ENCODE assay signal across 10 cellular contexts in the genomic region with DNA sequence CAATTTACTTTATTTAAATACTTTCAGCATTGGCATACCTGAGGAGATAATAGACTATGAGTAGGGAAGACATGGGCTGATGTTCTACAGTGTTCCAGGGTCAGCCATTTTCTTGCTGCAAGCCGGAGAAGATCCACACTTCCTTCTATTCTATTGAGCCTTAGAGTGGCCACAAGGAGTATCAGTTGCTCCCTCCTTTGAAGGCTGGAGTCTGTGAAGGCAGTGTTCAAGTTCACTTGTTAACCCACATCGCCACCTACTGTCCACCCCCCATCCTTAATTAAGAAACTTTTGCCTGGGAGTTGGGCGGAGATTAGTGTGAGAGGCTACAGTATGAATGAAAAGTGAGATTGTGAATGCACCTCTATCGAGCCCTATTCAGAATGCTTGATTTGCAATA.
A peak's percentile ranks its signal among the peaks of the same experiment; 100 is the strongest.
DNase-seq lines count a peak whose midpoint lies in the region; ATAC-seq and TF ChIP-seq lines count a peak whose summit lies in the region.
"Had no signal": no experiment of that assay in that cellular context is flagged by ENCODE, and none has a peak within 500 bp of the region (broad histone marks: within the 10 kb centered on the region; RNA-seq: fewer than 3 reads in every experiment).

No MANE protein-coding gene starts in this region.

- H3K27ac ChIP-seq in brain microvascular endothelial cell (no peak overlapping the region), liver (ENCODE audit: low read depth in 1 of 2, low read length in 2 of 2) (no peak overlapping the region), tibial artery (no peak overlapping the region)
- H3K27ac ChIP-seq: skin epidermis had no signal

- H3K4me3 Mint-ChIP-seq in Calu3 (ENCODE audit: low read depth, unreplicated experiment) = no peak overlapping the region
- H3K4me3 Mint-ChIP-seq: T-helper 1 cell treated with Interleukin-12 subunit alpha and Interleukin-12 subunit beta and Interleukin-4 antibody, amounts not matched to agents 30 μg/mL and 1 μg/mL, for 36 hours had no signal

- no peaks in the 10 kb centered on the region for H3K36me3 Mint-ChIP-seq in Calu3 (ENCODE audit: insufficient read depth, unreplicated experiment)

- intact Hi-C loops in Calu3 (cut with micrococcal nuclease; ENCODE audit: unreplicated experiment) (loop anchor here (1.0 to 5.0 kb wide), 7 partner anchors 46 to 814 kb away; a partner anchor contains a TSS), tibial artery (cut with DNase I; ENCODE audit: low total_unique reads) (no loop called here)

- no peaks in the 10 kb centered on the region for H3K9me3 Mint-ChIP-seq in Calu3 (ENCODE audit: low read depth, unreplicated experiment)
- H3K9me3 Mint-ChIP-seq: T-helper 1 cell treated with Interleukin-12 subunit alpha and Interleukin-12 subunit beta and Interleukin-4 antibody, amounts not matched to agents 30 μg/mL and 1 μg/mL, for 36 hours had no signal

- no peak overlapping the region for H3K9ac ChIP-seq in liver (ENCODE audit: low read depth in 1 of 2, low read length in 2 of 2)

- no peaks in the 10 kb centered on the region for H3K4me1 ChIP-seq in liver (ENCODE audit: control insufficient read depth in 4 of 4, insufficient read depth in 4 of 4, low read length in 3 of 4)
- no peaks in the 10 kb centered on the region for H3K4me1 ChIP-seq in tibial artery

- peak; percentile 32 to 43 for TF ChIP-seq RAD21 in liver (IDR thresholded peaks at IDR 0.05)

- no peaks in the 10 kb centered on the region for H3K27me3 ChIP-seq in brain microvascular endothelial cell (replicated peaks)
- H3K27me3 ChIP-seq in liver (ENCODE audit: control insufficient read depth in 4 of 4, insufficient read depth in 4 of 4, low read length in 3 of 4) = peaks cover 0 to 4% (median 2%) of the 10 kb centered on the region in 4 donors
- no peaks in the 10 kb centered on the region for H3K27me3 ChIP-seq in tibial artery

- WGBS in liver = 18% methylated on average over 4 of the region's 4 CpGs

- in situ Hi-C loops in brain microvascular endothelial cell (cut with HindIII; ENCODE audit: low pct_ligation_motif_present, low sequenced_read_pairs) = no loop called here

- no peak overlapping the region for H3K27ac Mint-ChIP-seq in Calu3 (ENCODE audit: unreplicated experiment)
- H3K27ac Mint-ChIP-seq: T-helper 1 cell treated with Interleukin-12 subunit alpha and Interleukin-12 subunit beta and Interleukin-4 antibody, amounts not matched to agents 30 μg/mL and 1 μg/mL, for 36 hours had no signal

- TF ChIP-seq CTCF in Calu3 (IDR thresholded peaks at IDR 0.05; ENCODE audit: unreplicated experiment) (peak; percentile 73), brain microvascular endothelial cell (IDR thresholded peaks at IDR 0.05; ENCODE audit: low read depth, low read length, missing control alignments) (peak; percentile 73), liver (IDR thresholded peaks at IDR 0.05; ENCODE audit: low read depth, low read length, missing input control) (no peak), tibial artery (IDR thresholded peaks at IDR 0.05) (no peak)

- CTCF ChIA-PET in Calu3 (lab: Charles Lee) = no interaction called here

- H3K36me3 ChIP-seq in brain microvascular endothelial cell (replicated peaks) = no peaks in the 10 kb centered on the region
- H3K36me3 ChIP-seq in liver (ENCODE audit: control insufficient read depth in 4 of 4, insufficient read depth in 3 of 4, low read depth in 1 of 4, low read length in 3 of 4) = no peaks in the 10 kb centered on the region
- no peaks in the 10 kb centered on the region for H3K36me3 ChIP-seq in tibial artery

- no TSS peak for BruUV-seq in Calu3 (replicated peaks; lab: Mats Ljungman, UMichigan)

- H3K4me1 Mint-ChIP-seq in Calu3 (ENCODE audit: low read depth, unreplicated experiment) = no peaks in the 10 kb centered on the region

- no peak for ATAC-seq in GM21515 (IDR thresholded peaks at IDR 0.05; ENCODE audit: unreplicated experiment)

- DNase-seq in Calu3 (peak; percentile 78), GM19240 (ENCODE audit: insufficient read length, low spot score) (peak; percentile 1), HuH-7 (ENCODE audit: low spot score) (peak; percentile 31), NCI-H82 (lab: John Stamatoyannopoulos, UW) (peak; percentile 96), brain microvascular endothelial cell (peak; percentile 51), tibial artery (no peak)

- H3K9me3 ChIP-seq in liver (ENCODE audit: control insufficient read depth in 4 of 4, low read length in 3 of 4) = no peaks in the 10 kb centered on the region
- H3K9me3 ChIP-seq in tibial artery = no peaks in the 10 kb centered on the region

- H3K27me3 Mint-ChIP-seq in Calu3 (ENCODE audit: unreplicated experiment) = peaks cover 58% of the 10 kb centered on the region

- H3K4me3 ChIP-seq in brain microvascular endothelial cell (ENCODE audit: low read depth, low read length) (no peak overlapping the region), liver (ENCODE audit: low read depth in 1 of 3, low read length in 3 of 3) (no peak overlapping the region), tibial artery (no peak overlapping the region)
- H3K4me3 ChIP-seq: skin epidermis had no signal

TF ChIP-seq in liver, 16 proteins besides CTCF, POLR2A, EP300 and RAD21:
- TF ChIP-seq, protein P1, sequence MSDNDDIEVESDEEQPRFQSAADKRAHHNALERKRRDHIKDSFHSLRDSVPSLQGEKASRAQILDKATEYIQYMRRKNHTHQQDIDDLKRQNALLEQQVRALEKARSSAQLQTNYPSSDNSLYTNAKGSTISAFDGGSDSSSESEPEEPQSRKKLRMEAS (IDR thresholded peaks at IDR 0.05) = no peak
- no peak for TF ChIP-seq HNF4A (conservative IDR thresholded peaks at IDR 0.05)
- no peak for TF ChIP-seq RXRA (IDR thresholded peaks at IDR 0.05)
- no peak for TF ChIP-seq NR2F2 (IDR thresholded peaks at IDR 0.05)
- TF ChIP-seq, protein P2, sequence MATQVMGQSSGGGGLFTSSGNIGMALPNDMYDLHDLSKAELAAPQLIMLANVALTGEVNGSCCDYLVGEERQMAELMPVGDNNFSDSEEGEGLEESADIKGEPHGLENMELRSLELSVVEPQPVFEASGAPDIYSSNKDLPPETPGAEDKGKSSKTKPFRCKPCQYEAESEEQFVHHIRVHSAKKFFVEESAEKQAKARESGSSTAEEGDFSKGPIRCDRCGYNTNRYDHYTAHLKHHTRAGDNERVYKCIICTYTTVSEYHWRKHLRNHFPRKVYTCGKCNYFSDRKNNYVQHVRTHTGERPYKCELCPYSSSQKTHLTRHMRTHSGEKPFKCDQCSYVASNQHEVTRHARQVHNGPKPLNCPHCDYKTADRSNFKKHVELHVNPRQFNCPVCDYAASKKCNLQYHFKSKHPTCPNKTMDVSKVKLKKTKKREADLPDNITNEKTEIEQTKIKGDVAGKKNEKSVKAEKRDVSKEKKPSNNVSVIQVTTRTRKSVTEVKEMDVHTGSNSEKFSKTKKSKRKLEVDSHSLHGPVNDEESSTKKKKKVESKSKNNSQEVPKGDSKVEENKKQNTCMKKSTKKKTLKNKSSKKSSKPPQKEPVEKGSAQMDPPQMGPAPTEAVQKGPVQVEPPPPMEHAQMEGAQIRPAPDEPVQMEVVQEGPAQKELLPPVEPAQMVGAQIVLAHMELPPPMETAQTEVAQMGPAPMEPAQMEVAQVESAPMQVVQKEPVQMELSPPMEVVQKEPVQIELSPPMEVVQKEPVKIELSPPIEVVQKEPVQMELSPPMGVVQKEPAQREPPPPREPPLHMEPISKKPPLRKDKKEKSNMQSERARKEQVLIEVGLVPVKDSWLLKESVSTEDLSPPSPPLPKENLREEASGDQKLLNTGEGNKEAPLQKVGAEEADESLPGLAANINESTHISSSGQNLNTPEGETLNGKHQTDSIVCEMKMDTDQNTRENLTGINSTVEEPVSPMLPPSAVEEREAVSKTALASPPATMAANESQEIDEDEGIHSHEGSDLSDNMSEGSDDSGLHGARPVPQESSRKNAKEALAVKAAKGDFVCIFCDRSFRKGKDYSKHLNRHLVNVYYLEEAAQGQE (IDR thresholded peaks at IDR 0.05) = no peak
- TF ChIP-seq YY1 (IDR thresholded peaks at IDR 0.05) = no peak
- no peak for TF ChIP-seq HNF4G (IDR thresholded peaks at IDR 0.05)
TF ChIP-seq in liver: peak in this region for 0.

Comparison
In these comparisons a context has a peak if more than half of its experiments do, and no peak if none do; other contexts are left out.
1. DNase-seq: peak in Calu3 (single experiment), GM19240 (single experiment), HuH-7 (single experiment), NCI-H82 (single experiment) and brain microvascular endothelial cell (single experiment); none in tibial artery (0 of 2).
2. CTCF ChIP-seq: peak in Calu3 (single experiment) and brain microvascular endothelial cell (single experiment); none in liver (single experiment) and tibial artery (0 of 2).